In genomic region chr12:5588231-5588995, GRCh38 we compare ENCODE assay signal across 21 cellular contexts.
DNase-seq lines count a peak whose midpoint lies in the region; FAIRE-seq lines count a peak whose summit lies in the region.
"Had no signal": no experiment of that assay in that cellular context is flagged by ENCODE, and none has a peak within 500 bp of the region (broad histone marks: within the 10 kb centered on the region; RNA-seq: fewer than 3 reads in every experiment).

No MANE protein-coding gene starts in this region.

- no peaks in the 10 kb centered on the region for H4K20me1 ChIP-seq in GM23248 (ENCODE audit: insufficient read depth)

- no peaks in the 10 kb centered on the region for H3K9me2 ChIP-seq in GM23248 (ENCODE audit: insufficient read depth)

- no peak overlapping the region for H3K9ac ChIP-seq in GM23248

- no peak overlapping the region for H2AFZ ChIP-seq in GM23248

- peak; percentile 50 for FAIRE-seq in urothelium cell line (lab: Jason Lieb, UNC)

- in situ Hi-C loops in GM23248 (cut with MboI) = no loop called here

- no peak overlapping the region for H3K4me2 ChIP-seq in GM23248 (ENCODE audit: unreplicated experiment)

- H3K4me3 ChIP-seq in GM23248 (no peak overlapping the region), SJCRH30 (no peak overlapping the region)
- H3K4me3 ChIP-seq: dorsolateral prefrontal cortex, SK-N-MC had no signal

- H3K27ac ChIP-seq in GM23248 = no peak overlapping the region
- H3K27ac ChIP-seq in SJCRH30 = peak overlapping the region; percentile 93
- H3K27ac ChIP-seq: dorsolateral prefrontal cortex, neutrophil, SK-N-MC had no signal

- no peaks in the 10 kb centered on the region for H3K36me3 ChIP-seq in GM23248 (ENCODE audit: low read depth)
- no peaks in the 10 kb centered on the region for H3K36me3 ChIP-seq in SJCRH30
- H3K36me3 ChIP-seq: BE2C, neutrophil had no signal

- H3K79me2 ChIP-seq in GM23248 (ENCODE audit: insufficient read depth) = no peaks in the 10 kb centered on the region

- H3F3A ChIP-seq in GM23248 (ENCODE audit: insufficient read depth) = no peaks in the 10 kb centered on the region

- no peaks in the 10 kb centered on the region for H3K9me3 ChIP-seq in GM23248 (ENCODE audit: low read depth)
- H3K9me3 ChIP-seq in SJCRH30 (replicated peaks) = no peaks in the 10 kb centered on the region
- H3K9me3 ChIP-seq: BE2C, neutrophil had no signal

- 61 to 68% methylated on average over 12 of the region's 12 CpGs for WGBS in GM23248 (ENCODE audit: low coverage in 1 of 2, low lambda C conversion rate in 2 of 2, missing lambda C conversion rate in 2 of 2), 2 experiments

- H3K27me3 ChIP-seq in GM23248 (replicated peaks; ENCODE audit: insufficient read depth) = no peaks in the 10 kb centered on the region
- no peaks in the 10 kb centered on the region for H3K27me3 ChIP-seq in SJCRH30
- H3K27me3 ChIP-seq: dorsolateral prefrontal cortex, neutrophil had no signal

- DNase-seq in GM23248 = peak; percentile 50
- no peak for DNase-seq in SJCRH30
- peak; percentile 53 for DNase-seq in kidney tubule cell (ENCODE audit: low spot score)
- DNase-seq in urothelium cell line (ENCODE audit: low spot score) = no peak
- no peak for DNase-seq in NCI-H446 (lab: John Stamatoyannopoulos, UW)
- no peak for DNase-seq in NCI-H510A treated with DMSO at 0.1 percent for 48 hours (lab: John Stamatoyannopoulos, UW)
- no peak for DNase-seq in kidney glomerular epithelial cell (lab: John Stamatoyannopoulos, UW)
- DNase-seq: activated CD8-positive, alpha-beta T cell treated with anti-CD3 and anti-CD28 coated beads for 36 hours; activated naive CD4-positive, alpha-beta T cell; activated T-cell treated with anti-CD3 and anti-CD28 coated beads, Interleukin-2, amount 50 U/mL, for 1 hour; amygdala; BE2C; caudate nucleus; dorsolateral prefrontal cortex; KBM-7; NCI-H1417 treated with DMSO at 0.1 percent for 48 hours; PC-3; stimulated activated CD4-positive, alpha-beta T cell treated with anti-CD3 and anti-CD28 coated beads, Interleukin-12 subunit alpha, Interleukin-12 subunit beta, amount 100 ng/mL, for 4 hours; T-helper 9 cell had no signal

- H3K4me1 ChIP-seq in GM23248 (ENCODE audit: insufficient read depth) (peaks cover 16% of the 10 kb centered on the region), SJCRH30 (peaks cover 49% of the 10 kb centered on the region)
- H3K4me1 ChIP-seq: BE2C had no signal

Comparison
In these comparisons a context has a peak if more than half of its experiments do, and no peak if none do; other contexts are left out.
1. DNase-seq: peak in GM23248 (single experiment) and kidney tubule cell (single experiment); none in SJCRH30 (0 of 2), urothelium cell line (single experiment), NCI-H446 (0 of 2), NCI-H510A treated with DMSO at 0.1 percent for 48 hours (single experiment) and kidney glomerular epithelial cell (single experiment).